Comparison of ENCODE assay signal across 16 cellular contexts in the genomic region with DNA sequence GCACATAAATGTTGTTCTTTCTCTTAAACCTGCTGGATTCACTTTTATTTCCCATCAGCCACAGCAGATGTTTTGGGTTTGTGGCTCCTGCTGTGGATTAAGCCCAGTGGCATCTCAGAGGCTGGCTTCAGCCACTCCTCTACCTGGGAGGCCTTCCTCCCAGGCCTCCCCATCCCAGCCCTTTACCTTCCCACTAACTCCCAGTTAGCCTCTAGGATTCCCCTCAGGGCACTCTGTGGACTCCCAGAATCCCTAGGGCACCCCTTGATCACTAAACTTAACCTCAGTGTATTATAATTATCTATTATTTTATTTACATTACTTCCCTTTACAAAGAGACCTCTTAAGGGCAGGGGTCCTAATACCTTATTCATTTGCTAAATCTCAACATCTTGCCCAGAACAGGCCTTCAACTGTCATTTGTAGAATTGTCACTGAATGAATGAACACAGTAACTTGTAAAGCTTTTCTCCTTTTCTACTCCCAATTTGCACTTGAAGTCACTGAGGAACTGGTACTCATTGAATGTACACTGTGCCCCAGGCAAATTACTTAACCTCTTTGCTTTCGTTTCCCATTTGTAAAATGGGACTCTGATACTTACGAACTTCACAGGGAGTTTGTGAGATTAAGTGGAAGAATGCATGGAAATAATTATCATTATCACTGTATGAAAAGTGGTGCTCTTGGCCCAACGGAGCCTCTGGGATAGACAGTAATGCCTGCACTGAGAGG. TPM values are rescaled to one million over a fixed set of nuclear protein-coding genes. Genes with fewer than 3 reads are reported as not detected.
"Had no signal": no experiment of that assay in that cellular context is flagged by ENCODE, and none has a peak within 500 bp of the region (broad histone marks: within the 10 kb centered on the region; RNA-seq: fewer than 3 reads in every experiment).

No MANE protein-coding gene starts in this region.

- H3K4me3 Mint-ChIP-seq: activated naive CD4-positive, alpha-beta T cell treated with anti-CD3 and anti-CD28 coated beads, Interleukin-2, amount 50 U/mL, for 24 hours; natural killer cell; T-helper 2 cell treated with Interferon-gamma antibody and Interleukin-4, amounts not matched to agents 5 μg/mL and 100 μg/mL, for 36 hours had no signal

- ATAC-seq: esophagus mucosa, natural killer cell had no signal

- H3K27ac Mint-ChIP-seq: activated naive CD4-positive, alpha-beta T cell treated with anti-CD3 and anti-CD28 coated beads, Interleukin-2, amount 50 U/mL, for 24 hours; activated T-helper 2 cell treated with anti-CD3 and anti-CD28 coated beads, Interferon-gamma antibody, Interleukin-2, Interleukin-4, amounts not matched to agents 10 μg/mL and 5 μg/mL and 100 μg/mL, durations not matched to agents 14 hours and 24 hours and 36 hours; natural killer cell; T-helper 2 cell treated with Interferon-gamma antibody and Interleukin-4, amounts not matched to agents 5 μg/mL and 100 μg/mL, for 36 hours had no signal

- H3K27me3 Mint-ChIP-seq: activated naive CD4-positive, alpha-beta T cell treated with anti-CD3 and anti-CD28 coated beads, Interleukin-2, amount 50 U/mL, for 24 hours had no signal

- H3K36me3 ChIP-seq: adrenal gland, left ventricle myocardium inferior, neutrophil, transverse colon had no signal

- H3K27ac ChIP-seq: adrenal gland, left ventricle myocardium inferior, neutrophil, transverse colon had no signal

- H3K27me3 ChIP-seq: adrenal gland, neutrophil, transverse colon had no signal

- H3K4me1 ChIP-seq: left ventricle myocardium inferior had no signal

- H3K9me3 Mint-ChIP-seq: activated naive CD4-positive, alpha-beta T cell treated with anti-CD3 and anti-CD28 coated beads, Interleukin-2, amount 50 U/mL, for 24 hours; activated T-helper 2 cell treated with anti-CD3 and anti-CD28 coated beads, Interferon-gamma antibody, Interleukin-2, Interleukin-4, amounts not matched to agents 10 μg/mL and 5 μg/mL and 100 μg/mL, durations not matched to agents 14 hours and 24 hours and 36 hours; natural killer cell; T-helper 2 cell treated with Interferon-gamma antibody and Interleukin-4, amounts not matched to agents 5 μg/mL and 100 μg/mL, for 36 hours had no signal

- H3K4me1 Mint-ChIP-seq: activated naive CD4-positive, alpha-beta T cell treated with anti-CD3 and anti-CD28 coated beads, Interleukin-2, amount 50 U/mL, for 24 hours; natural killer cell had no signal

- H3K4me3 ChIP-seq: adrenal gland, left ventricle myocardium inferior, transverse colon had no signal

- H3K36me3 Mint-ChIP-seq: activated naive CD4-positive, alpha-beta T cell treated with anti-CD3 and anti-CD28 coated beads, Interleukin-2, amount 50 U/mL, for 24 hours; natural killer cell had no signal

- DNase-seq: activated CD4-positive, CD25-positive, alpha-beta regulatory T cell treated with anti-CD3 and anti-CD28 coated beads, Interleukin-2, amount 50 U/mL, for 72 hours; left ventricle myocardium inferior; mesendoderm; natural killer cell; posterior cingulate gyrus; stimulated activated CD4-positive, alpha-beta T cell treated with anti-CD3 and anti-CD28 coated beads, Interleukin-15, amount 100 ng/mL, for 24 hours; stimulated activated CD4-positive, alpha-beta T cell treated with anti-CD3 and anti-CD28 coated beads, Interleukin-4, amount 100 ng/mL, for 24 hours; stimulated activated naive CD4-positive, alpha-beta T cell; transverse colon had no signal

- H3K9me3 ChIP-seq: adrenal gland, left ventricle myocardium inferior, neutrophil, transverse colon had no signal

RNA-seq across cellular contexts. Expression of a gene that starts 8.3 kb away (rescaled TPM):
- total RNA-seq: activated T-helper 2 cell treated with anti-CD3 and anti-CD28 coated beads, Interferon-gamma antibody, Interleukin-2, Interleukin-4, amounts not matched to agents 10 μg/mL and 5 μg/mL and 100 μg/mL, durations not matched to agents 14 hours and 24 hours and 36 hours; esophagus mucosa; skeletal muscle tissue had no signal
